ENCODE assay signal across 8 cellular contexts in the genomic region with DNA sequence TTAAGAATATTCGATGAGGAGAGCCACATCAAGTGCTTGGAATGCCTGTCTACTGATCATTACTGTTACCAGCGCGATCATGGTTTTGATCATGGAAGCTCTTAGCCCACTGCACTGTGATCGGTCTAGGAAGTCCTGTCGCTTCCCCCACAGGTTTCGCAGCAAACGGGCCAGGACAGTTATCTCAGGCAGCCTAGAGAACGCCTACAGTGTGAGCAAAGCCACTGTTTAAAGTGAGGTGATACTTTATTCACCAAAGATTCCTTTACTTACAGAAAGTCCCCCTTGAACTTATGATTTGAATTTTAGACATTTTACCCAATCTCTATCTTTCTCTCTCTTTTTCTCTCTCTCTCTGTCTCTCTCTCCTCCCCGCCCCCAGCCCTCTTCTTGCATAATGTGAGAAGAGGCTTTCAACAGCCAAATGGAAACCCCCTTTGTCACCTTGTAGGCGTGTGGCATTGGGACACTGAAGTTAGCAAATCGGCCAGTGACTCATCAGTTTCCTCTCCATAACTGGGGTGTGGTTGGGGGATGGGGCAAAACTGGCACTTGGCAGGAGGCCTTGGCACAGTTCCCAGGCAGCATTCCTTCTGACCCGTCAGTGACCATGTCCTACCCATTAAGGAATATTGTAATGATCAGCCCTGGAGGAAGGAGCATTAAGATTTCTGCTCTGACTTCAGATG.
DNase-seq lines count a peak whose midpoint lies in the region; ATAC-seq, FAIRE-seq and TF ChIP-seq lines count a peak whose summit lies in the region.

No MANE protein-coding gene starts in this region.

- H3K4me3 Mint-ChIP-seq in activated CD4-positive, alpha-beta T cell treated with anti-CD3 and anti-CD28 coated beads for 36 hours = peak overlapping the region; percentile 41
- peak overlapping the region; percentile 41 for H3K4me3 Mint-ChIP-seq in chondrocyte (ENCODE audit: unreplicated experiment)

- no peaks in the 10 kb centered on the region for H3K9me3 ChIP-seq in lung (ENCODE audit: control insufficient read depth in 2 of 2, insufficient read depth in 1 of 2, low read length in 1 of 2)

- no peaks in the 10 kb centered on the region for H3K27me3 Mint-ChIP-seq in activated CD4-positive, alpha-beta T cell treated with anti-CD3 and anti-CD28 coated beads for 36 hours
- H3K27me3 Mint-ChIP-seq in chondrocyte (ENCODE audit: low read depth) = no peaks in the 10 kb centered on the region

- no peaks in the 10 kb centered on the region for H3K36me3 Mint-ChIP-seq in activated CD4-positive, alpha-beta T cell treated with anti-CD3 and anti-CD28 coated beads for 36 hours (ENCODE audit: low read depth)
- H3K36me3 Mint-ChIP-seq in chondrocyte (ENCODE audit: low read depth) = no peaks in the 10 kb centered on the region

- no peaks in the 10 kb centered on the region for H3K9me3 Mint-ChIP-seq in activated CD4-positive, alpha-beta T cell treated with anti-CD3 and anti-CD28 coated beads for 36 hours (ENCODE audit: low read depth)
- no peaks in the 10 kb centered on the region for H3K9me3 Mint-ChIP-seq in chondrocyte (ENCODE audit: low read depth)

- H3K4me1 Mint-ChIP-seq in activated CD4-positive, alpha-beta T cell treated with anti-CD3 and anti-CD28 coated beads for 36 hours = peaks cover 60% of the 10 kb centered on the region
- peaks cover 53% of the 10 kb centered on the region for H3K4me1 Mint-ChIP-seq in chondrocyte (ENCODE audit: low read depth)

- H3K36me3 ChIP-seq in lung (ENCODE audit: control insufficient read depth in 2 of 2, insufficient read depth in 2 of 2, low read length in 2 of 2) = no peaks in the 10 kb centered on the region

- H3K4me3 ChIP-seq in lung = no peak overlapping the region

- TF ChIP-seq CTCF in GM10248 (IDR thresholded peaks at IDR 0.05; ENCODE audit: control extremely low read depth, extremely low read depth, low read depth, missing control alignments) (no peak), chondrocyte (IDR thresholded peaks at IDR 0.05) (no peak), lung (IDR thresholded peaks at IDR 0.05; ENCODE audit: control extremely low read depth, extremely low read depth) (no peak)

- H3K4me1 ChIP-seq in lung (ENCODE audit: control insufficient read depth in 2 of 2, insufficient read depth in 2 of 2, low read length in 2 of 2) = peaks cover 12 to 43% of the 10 kb centered on the region in 2 donors

- CTCF ChIA-PET in GM10248 (lab: Yijun Ruan, JAX) = interaction anchor here (0.7 to 3.4 kb wide), 9 partner anchors 9 to 290 kb away, joined by 3 to 13 read pairs (median 4); no protein-coding TSS in a partner anchor
- CTCF ChIA-PET in activated CD4-positive, alpha-beta T cell treated with anti-CD3 and anti-CD28 coated beads for 36 hours (lab: Charles Lee) = interaction anchor here (0.6 to 1.1 kb wide), 9 partner anchors 18 to 295 kb away, joined by 3 to 4 read pairs (median 3); partner anchors contain the start of gene CHST11

- intact Hi-C loops in activated CD4-positive, alpha-beta T cell treated with anti-CD3 and anti-CD28 coated beads for 36 hours (cut with DNase I, micrococcal nuclease) = loop anchor here (1.0 to 5.0 kb wide), 10 partner anchors 15 to 454 kb away; partner anchors contain the start of genes CHST11 (in 2 of the 2) and TXNRD1 (in 1 of the 2)

- POLR2A ChIA-PET in GM10248 (lab: Yijun Ruan, JAX) = no interaction called here
- POLR2A ChIA-PET in activated CD4-positive, alpha-beta T cell treated with anti-CD3 and anti-CD28 coated beads for 36 hours (lab: Charles Lee) = interaction anchor here (0.5 to 1.6 kb wide), 5 partner anchors 11 to 403 kb away, joined by 4 to 7 read pairs (median 4); no protein-coding TSS in a partner anchor

- ATAC-seq in activated CD4-positive, alpha-beta T cell treated with anti-CD3 and anti-CD28 coated beads for 36 hours = peak; percentile 84
- peak; percentile 38 for ATAC-seq in lung (ENCODE audit: insufficient read depth, low FRiP score)

- peak overlapping the region; percentile 93 for H3K27ac Mint-ChIP-seq in activated CD4-positive, alpha-beta T cell treated with anti-CD3 and anti-CD28 coated beads for 36 hours
- H3K27ac Mint-ChIP-seq in chondrocyte (ENCODE audit: unreplicated experiment) = peak overlapping the region; percentile 92

- FAIRE-seq in H54 (lab: Jason Lieb, UNC) = peak; percentile 72

- 30 to 38% methylated on average over 12 of the region's 12 CpGs for WGBS in lung, 2 donors

- peak overlapping the region; percentile 75 to 93 for H3K27ac ChIP-seq in lung (ENCODE audit: low read depth in 1 of 2, low read length in 1 of 2)

- H3K27me3 ChIP-seq in lung (ENCODE audit: control insufficient read depth, insufficient read depth) = no peaks in the 10 kb centered on the region

- DNase-seq in GM10248 (ENCODE audit: extremely low spot score) (peak; percentile 79), H54 (ENCODE audit: insufficient read length, low spot score) (peak; percentile 75), M059J (ENCODE audit: low read depth) (peak; percentile 97), chondrocyte (ENCODE audit: low spot score) (peak; percentile 73), lung (ENCODE audit: low spot score) (peak; percentile 94), cerebellar nuclear complex (lab: John Stamatoyannopoulos, UW) (no peak)
- peak; percentile 95 for DNase-seq in activated CD4-positive, alpha-beta T cell treated with anti-CD3 and anti-CD28 coated beads for 36 hours
- DNase-seq in stimulated activated CD8-positive, alpha-beta memory T cell treated with anti-CD3 and anti-CD28 coated beads, Interleukin-15, amount 100 ng/mL, for 24 hours (ENCODE audit: low read depth) = peak; percentile 49

- TF ChIP-seq POLR2A in H54 (IDR thresholded peaks at IDR 0.05; ENCODE audit: low read depth, low read length) = no peak

Comparison
In these comparisons a context has a peak if more than half of its experiments do, and no peak if none do; other contexts are left out.
1. DNase-seq: peak in GM10248 (single experiment), H54 (single experiment), M059J (single experiment), activated CD4-positive, alpha-beta T cell treated with anti-CD3 and anti-CD28 coated beads for 36 hours (single experiment), chondrocyte (single experiment), lung (single experiment) and stimulated activated CD8-positive, alpha-beta memory T cell treated with anti-CD3 and anti-CD28 coated beads, Interleukin-15, amount 100 ng/mL, for 24 hours (single experiment); none in cerebellar nuclear complex (0 of 2).